Comparison of ENCODE assay signal across 25 cellular contexts in the genomic region with DNA sequence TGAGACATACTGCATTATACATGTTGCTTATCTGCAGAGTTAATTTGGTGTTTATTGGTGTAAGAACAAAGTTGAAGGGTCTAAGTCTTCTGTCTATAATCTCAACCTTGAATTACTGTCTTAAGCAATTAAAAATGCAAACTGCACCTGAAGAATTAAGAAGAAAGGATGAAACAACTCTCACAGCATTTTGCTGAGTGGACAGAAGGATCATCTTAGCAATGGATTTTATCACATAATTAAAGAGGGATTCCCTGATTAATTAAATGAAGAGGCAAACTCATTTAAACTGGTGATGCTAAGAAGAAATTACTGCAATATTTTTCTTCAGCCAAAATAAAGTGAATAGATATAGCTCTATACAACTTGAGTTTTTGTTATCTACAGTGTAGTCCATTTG.
"Had no signal": no experiment of that assay in that cellular context is flagged by ENCODE, and none has a peak within 500 bp of the region (broad histone marks: within the 10 kb centered on the region; RNA-seq: fewer than 3 reads in every experiment).

No MANE protein-coding gene starts in this region.

- DNase-seq: activated CD4-positive, alpha-beta memory T cell treated with anti-CD3 and anti-CD28 coated beads, Interleukin-2, amount 10 ng/mL, durations not matched to agents 7 days and 5 days; activated CD4-positive, alpha-beta T cell treated with anti-CD3 and anti-CD28 coated beads, Interleukin-2, amount 10 ng/mL, durations not matched to agents 24 days and 14 days; activated gamma-delta T cell; activated naive CD4-positive, alpha-beta T cell treated with anti-CD3 and anti-CD28 coated beads, Interleukin-2, amount 50 U/mL, for 16 hours; activated naive CD8-positive, alpha-beta T cell treated with anti-CD3 and anti-CD28 coated beads, Interleukin-2, amount 50 U/mL, for 24 hours; activated T-cell treated with anti-CD3 and anti-CD28 coated beads, Interleukin-2, amount 50 U/mL, for 72 hours; aorta; brain microvascular endothelial cell; caudate nucleus; effector memory CD4-positive, alpha-beta T cell; heart left ventricle; islet precursor cell; left cardiac atrium; mesendoderm; mucosa of descending colon; nucleus accumbens; posterior cingulate gyrus; stimulated activated CD4-positive, alpha-beta T cell treated with anti-CD3 and anti-CD28 coated beads, Interleukin-12 subunit alpha, Interleukin-12 subunit beta, amount 100 ng/mL, for 4 hours; stimulated activated CD4-positive, alpha-beta T cell treated with anti-CD3 and anti-CD28 coated beads, Interleukin-4, amount 100 ng/mL, for 4 hours; stimulated activated naive CD8-positive, alpha-beta T cell treated with anti-CD3 and anti-CD28 coated beads, Interleukin-15, Interleukin-2, amounts not matched to agents 100 U/mL and 50 U/mL, for 24 hours; substantia nigra; thyroid gland had no signal

- H3K27me3 ChIP-seq: brain microvascular endothelial cell, heart left ventricle, thyroid gland had no signal

- H3K27ac ChIP-seq: brain microvascular endothelial cell, thyroid gland, VCaP had no signal

- ATAC-seq: activated CD4-positive, CD25-positive, alpha-beta regulatory T cell treated with anti-CD3 and anti-CD28 coated beads, Interleukin-2, amount 50 U/mL, for 24 hours; activated naive CD8-positive, alpha-beta T cell treated with anti-CD3 and anti-CD28 coated beads, Interleukin-2, amount 50 U/mL, for 24 hours; activated T-cell treated with anti-CD3 and anti-CD28 coated beads, Interleukin-2, amount 50 U/mL, for 72 hours; esophagus mucosa; left cardiac atrium; mucosa of descending colon; stimulated activated naive CD8-positive, alpha-beta T cell treated with anti-CD3 and anti-CD28 coated beads, Interleukin-15, Interleukin-2, amounts not matched to agents 100 U/mL and 50 U/mL, for 24 hours had no signal

- H3K36me3 ChIP-seq: brain microvascular endothelial cell, heart left ventricle, thyroid gland had no signal

- H3K4me3 ChIP-seq: heart left ventricle, mucosa of descending colon, thyroid gland had no signal

- H3K4me1 ChIP-seq: thyroid gland had no signal

- H3K9me3 ChIP-seq: mucosa of descending colon, thyroid gland had no signal
